Comparison of ENCODE assay signal across 1 cellular context in genomic region chr12:96352161-96352835, GRCh38.
TF ChIP-seq lines count a peak whose summit lies in the region.

No MANE protein-coding gene starts in this region.

TF ChIP-seq in HEK293T, 16 proteins besides CTCF, POLR2A, EP300 and RAD21 (continued from another document):
- TF ChIP-seq PKNOX1 (IDR thresholded peaks at IDR 0.05) (no peak), SUZ12 (IDR thresholded peaks at IDR 0.05) (no peak), FOXK2 (IDR thresholded peaks at IDR 0.05) (no peak), TARDBP (IDR thresholded peaks at IDR 0.05) (no peak), HDGF (IDR thresholded peaks at IDR 0.05; ENCODE audit: borderline replicate concordance) (no peak), LEF1 (IDR thresholded peaks at IDR 0.05; ENCODE audit: borderline replicate concordance) (no peak), L3MBTL2 (conservative IDR thresholded peaks at IDR 0.05) (no peak), FOXA1 (IDR thresholded peaks at IDR 0.05) (no peak), SP1 (IDR thresholded peaks at IDR 0.05) (no peak), NFRKB (IDR thresholded peaks at IDR 0.05) (no peak), ARNT (IDR thresholded peaks at IDR 0.05) (no peak), CTBP1 (IDR thresholded peaks at IDR 0.05; ENCODE audit: borderline replicate concordance) (no peak), ELF4 (IDR thresholded peaks at IDR 0.05) (no peak)
